Comparison of ENCODE assay signal across 30 cellular contexts in the genomic region with DNA sequence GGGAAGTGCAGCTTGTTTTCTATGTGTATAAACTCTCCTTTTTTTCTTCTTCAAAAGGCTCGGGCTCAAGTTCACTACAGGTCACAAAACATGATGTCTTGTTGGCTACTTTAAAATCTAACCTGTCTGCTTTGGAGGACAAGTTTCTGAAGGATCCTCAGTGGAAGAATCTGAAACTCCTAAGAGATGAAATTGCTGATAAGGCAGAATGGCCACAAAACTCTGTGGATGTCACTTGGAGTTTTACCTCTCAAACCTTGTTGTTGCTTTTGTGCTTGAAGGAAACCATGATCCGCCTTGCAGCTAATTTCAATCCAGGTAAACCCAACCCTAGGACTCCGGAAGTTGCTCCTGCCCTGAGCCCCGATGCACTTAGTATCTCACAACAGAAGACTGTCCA.
"Had no signal": no experiment of that assay in that cellular context is flagged by ENCODE, and none has a peak within 500 bp of the region (broad histone marks: within the 10 kb centered on the region; RNA-seq: fewer than 3 reads in every experiment).

No MANE protein-coding gene starts in this region.

- H3K4me3 Mint-ChIP-seq: natural killer cell; nephron; neural progenitor cell; stimulated activated effector memory CD8-positive, alpha-beta T cell treated with anti-CD3 and anti-CD28 coated beads, Interleukin-12 subunit alpha, Interleukin-12 subunit beta, amount 100 ng/mL, for 72 hours; stimulated activated naive B cell treated with anti-CD40 and anti-IgM and Interleukin-4, amounts not matched to agents 10 μg/mL and 1 μg/mL and 100 μg/mL, for 72 hours; stimulated activated naive CD8-positive, alpha-beta T cell treated with anti-CD3 and anti-CD28 coated beads, Interleukin-15, Interleukin-2, amounts not matched to agents 100 ng/mL and 50 ng/mL, for 24 hours had no signal

- H2AFZ ChIP-seq: neural progenitor cell, parathyroid adenoma had no signal

- H3K9ac ChIP-seq: neural progenitor cell, parathyroid adenoma had no signal

- H3K36me3 ChIP-seq: neural progenitor cell, ovary, thyroid gland had no signal

- H3K27ac Mint-ChIP-seq: natural killer cell; nephron; neural progenitor cell; progenitor cell of endocrine pancreas; stimulated activated effector memory CD8-positive, alpha-beta T cell treated with anti-CD3 and anti-CD28 coated beads, Interleukin-12 subunit alpha, Interleukin-12 subunit beta, amount 100 ng/mL, for 72 hours; stimulated activated naive B cell treated with anti-CD40 and anti-IgM and Interleukin-4, amounts not matched to agents 10 μg/mL and 1 μg/mL and 100 μg/mL, for 72 hours; stimulated activated naive CD8-positive, alpha-beta T cell treated with anti-CD3 and anti-CD28 coated beads, Interleukin-15, Interleukin-2, amounts not matched to agents 100 ng/mL and 50 ng/mL, for 24 hours had no signal

- H3K27me3 ChIP-seq: neural progenitor cell, ovary, spleen, stomach, thyroid gland, tibial nerve, upper lobe of left lung, vagina had no signal

- H3K4me1 ChIP-seq: neural progenitor cell, psoas muscle, spleen, tibial nerve, vagina had no signal

- H3K27me3 Mint-ChIP-seq: progenitor cell of endocrine pancreas; stimulated activated naive B cell treated with anti-CD40 and anti-IgM and Interleukin-4, amounts not matched to agents 10 μg/mL and 1 μg/mL and 100 μg/mL, for 72 hours; stimulated activated naive CD8-positive, alpha-beta T cell treated with anti-CD3 and anti-CD28 coated beads, Interleukin-15, Interleukin-2, amounts not matched to agents 100 ng/mL and 50 ng/mL, for 24 hours had no signal

- H3K4me3 ChIP-seq: neural progenitor cell, ovary, psoas muscle, skin epidermis, smooth muscle cell, spleen, stomach, thoracic aorta, thyroid gland, tibial nerve, upper lobe of left lung, vagina had no signal

- H3K4me2 ChIP-seq: neural progenitor cell, smooth muscle cell had no signal

- FAIRE-seq: urothelium cell line had no signal

- H3K4me1 Mint-ChIP-seq: nephron, neural progenitor cell had no signal

- H3K9me3 Mint-ChIP-seq: natural killer cell; stimulated activated effector memory CD8-positive, alpha-beta T cell treated with anti-CD3 and anti-CD28 coated beads, Interleukin-12 subunit alpha, Interleukin-12 subunit beta, amount 100 ng/mL, for 72 hours; stimulated activated naive CD8-positive, alpha-beta T cell treated with anti-CD3 and anti-CD28 coated beads, Interleukin-15, Interleukin-2, amounts not matched to agents 100 ng/mL and 50 ng/mL, for 24 hours had no signal

- DNase-seq: natural killer cell; occipital lobe; ovary; posterior cingulate gyrus; psoas muscle; right cardiac atrium; spleen; stimulated activated CD4-positive, alpha-beta T cell treated with anti-CD3 and anti-CD28 coated beads, Interleukin-15, amount 100 ng/mL, for 24 hours; stimulated activated CD4-positive, alpha-beta T cell treated with anti-CD3 and anti-CD28 coated beads, Interleukin-2, amount 100 ng/mL, for 24 hours; stimulated activated CD4-positive, alpha-beta T cell treated with anti-CD3 and anti-CD28 coated beads, Interleukin-2, amount 100 ng/mL, for 48 hours; stimulated activated CD4-positive, alpha-beta T cell treated with anti-CD3 and anti-CD28 coated beads, Interleukin-4, amount 100 ng/mL, for 24 hours; stimulated activated naive B cell treated with anti-CD40 and anti-IgM and Interleukin-4, amounts not matched to agents 10 μg/mL and 1 μg/mL and 100 μg/mL, for 72 hours; stimulated activated naive CD4-positive, alpha-beta T cell treated with Interleukin-2 at 50 U/mL for 16 hours; stomach; thyroid gland; trophoblast cell; upper lobe of left lung had no signal

- H3K36me3 Mint-ChIP-seq: natural killer cell had no signal

- ATAC-seq: natural killer cell; psoas muscle; right cardiac atrium; sciatic nerve; stimulated activated effector memory CD8-positive, alpha-beta T cell treated with anti-CD3 and anti-CD28 coated beads, Interleukin-12 subunit alpha, Interleukin-12 subunit beta, amount 100 ng/mL, for 72 hours; stimulated activated naive B cell treated with anti-CD40 and anti-IgM and Interleukin-4, amounts not matched to agents 10 μg/mL and 1 μg/mL and 100 μg/mL, for 72 hours had no signal

- H3K9me3 ChIP-seq: ovary, psoas muscle, spleen, stomach, thoracic aorta, thyroid gland, upper lobe of left lung, vagina had no signal

- H3K27ac ChIP-seq: neural progenitor cell, ovary, parathyroid adenoma, psoas muscle, skin epidermis, spleen, stomach, thoracic aorta, thyroid gland, tibial nerve, upper lobe of left lung, vagina had no signal
